Comparison of ENCODE assay signal across 17 cellular contexts in genomic region chr1:62725981-62726588, GRCh38. TPM values are rescaled to one million over a fixed set of nuclear protein-coding genes. Genes with fewer than 3 reads are reported as not detected.
A peak's percentile ranks its signal among the peaks of the same experiment; 100 is the strongest.
DNase-seq lines count a peak whose midpoint lies in the region; ATAC-seq and TF ChIP-seq lines count a peak whose summit lies in the region.
"Had no signal": no experiment of that assay in that cellular context is flagged by ENCODE, and none has a peak within 500 bp of the region (broad histone marks: within the 10 kb centered on the region; RNA-seq: fewer than 3 reads in every experiment).

No MANE protein-coding gene starts in this region.

- 20% methylated on average over 2 of the region's 2 CpGs for WGBS in hepatocyte (ENCODE audit: low lambda C conversion rate, missing lambda C conversion rate)

- H3K9me3 Mint-ChIP-seq in CD8-positive, alpha-beta T cell: no peaks in the 10 kb centered on the region
- H3K9me3 Mint-ChIP-seq: activated naive CD8-positive, alpha-beta T cell treated with anti-CD3 and anti-CD28 coated beads, Interleukin-2, amount 50 U/mL, for 24 hours had no signal

- H3K27ac ChIP-seq in ascending aorta (peak overlapping the region; percentile 46 to 50), hepatocyte (no peak overlapping the region)
- no peak overlapping the region for H3K27ac ChIP-seq in CD8-positive, alpha-beta T cell (ENCODE audit: low read depth, low read length)
- H3K27ac ChIP-seq: ovary had no signal

- H3K4me1 ChIP-seq in ascending aorta (peaks cover 0 to 16% of the 10 kb centered on the region in 2 donors), hepatocyte (ENCODE audit: insufficient read depth) (peaks cover 11% of the 10 kb centered on the region)
- no peaks in the 10 kb centered on the region for H3K4me1 ChIP-seq in CD8-positive, alpha-beta T cell (ENCODE audit: insufficient read depth, low read length)
- H3K4me1 ChIP-seq: BE2C had no signal

- H3K36me3 Mint-ChIP-seq in CD8-positive, alpha-beta T cell: no peaks in the 10 kb centered on the region

- no peaks in the 10 kb centered on the region for H3K9me2 ChIP-seq in hepatocyte (replicated peaks; ENCODE audit: insufficient read depth)

- POLR2A ChIA-PET in CD8-positive, alpha-beta T cell (lab: Charles Lee): no interaction called here

- H3K27me3 Mint-ChIP-seq in CD8-positive, alpha-beta T cell (ENCODE audit: low read depth): peaks cover 11% of the 10 kb centered on the region

- no peak overlapping the region for H3K4me3 Mint-ChIP-seq in CD8-positive, alpha-beta T cell
- H3K4me3 Mint-ChIP-seq: activated naive CD8-positive, alpha-beta T cell treated with anti-CD3 and anti-CD28 coated beads, Interleukin-2, amount 50 U/mL, for 24 hours had no signal

- intact Hi-C loops in ascending aorta (cut with DNase I) (loop anchor here (5.0 kb wide), 1 partner anchor 39 kb away; the partner anchor contains the start of gene DOCK7), sciatic nerve (cut with DNase I) (no loop called here)
- intact Hi-C loops in CD8-positive, alpha-beta T cell (cut with DNase I, micrococcal nuclease): no loop called here

- peak overlapping the region in 1 of 2 donors; percentile 46 for H3K4me3 ChIP-seq in ascending aorta
- no peak overlapping the region for H3K4me3 ChIP-seq in hepatocyte
- no peak overlapping the region for H3K4me3 ChIP-seq in CD8-positive, alpha-beta T cell (ENCODE audit: low read depth, low read length)

- H3K4me1 Mint-ChIP-seq in CD8-positive, alpha-beta T cell (ENCODE audit: low read depth): no peaks in the 10 kb centered on the region

- TF ChIP-seq CTCF in ascending aorta (IDR thresholded peaks at IDR 0.05) (no peak), hepatocyte (IDR thresholded peaks at IDR 0.05; ENCODE audit: poor library complexity) (no peak)
- TF ChIP-seq CTCF in CD8-positive, alpha-beta T cell (IDR thresholded peaks at IDR 0.05): no peak

- H3K27ac Mint-ChIP-seq in CD8-positive, alpha-beta T cell: no peak overlapping the region
- H3K27ac Mint-ChIP-seq: activated naive CD8-positive, alpha-beta T cell treated with anti-CD3 and anti-CD28 coated beads, Interleukin-2, amount 50 U/mL, for 24 hours had no signal

- peak; percentile 66 for ATAC-seq in sciatic nerve
- ATAC-seq in GM21528 (IDR thresholded peaks at IDR 0.05; ENCODE audit: low FRiP score, unreplicated experiment): no peak
- ATAC-seq in HG02759 (IDR thresholded peaks at IDR 0.05; ENCODE audit: unreplicated experiment): no peak
- ATAC-seq in CD8-positive, alpha-beta T cell: no peak
- ATAC-seq: activated naive CD8-positive, alpha-beta T cell treated with anti-CD3 and anti-CD28 coated beads, Interleukin-2, amount 50 U/mL, for 24 hours had no signal

- no peaks in the 10 kb centered on the region for H3K79me2 ChIP-seq in hepatocyte

- no peak overlapping the region for H2AFZ ChIP-seq in hepatocyte

- H3K9me3 ChIP-seq in ascending aorta (no peaks in the 10 kb centered on the region), hepatocyte (ENCODE audit: low read depth) (no peaks in the 10 kb centered on the region)
- H3K9me3 ChIP-seq in CD8-positive, alpha-beta T cell (ENCODE audit: low read length): no peaks in the 10 kb centered on the region
- H3K9me3 ChIP-seq: BE2C, ovary had no signal

- H3K4me2 ChIP-seq in hepatocyte: no peak overlapping the region

- DNase-seq in EL (peak; percentile 14), ascending aorta (ENCODE audit: low spot score in 2 of 2) (no peak), hepatocyte (ENCODE audit: low spot score) (peak; percentile 22), sciatic nerve (ENCODE audit: low spot score) (no peak), kidney glomerular epithelial cell (lab: John Stamatoyannopoulos, UW) (no peak)
- no peak for DNase-seq in CD8-positive, alpha-beta T cell
- DNase-seq: activated CD4-positive, alpha-beta T cell treated with anti-CD3 and anti-CD28 coated beads for 4 hours; activated naive CD8-positive, alpha-beta T cell treated with anti-CD3 and anti-CD28 coated beads, Interleukin-2, amount 50 U/mL, for 24 hours; BE2C; cortex of kidney; DMS79 treated with DMSO at 0.1 percent for 48 hours; NCI-H187 treated with DMSO at 0.1 percent for 48 hours; NCI-H748 treated with DMSO at 0.1 percent for 48 hours; ovary; substantia nigra had no signal

- H3K27me3 ChIP-seq in ascending aorta: no peaks in the 10 kb centered on the region
- no peaks in the 10 kb centered on the region for H3K27me3 ChIP-seq in hepatocyte
- no peaks in the 10 kb centered on the region for H3K27me3 ChIP-seq in CD8-positive, alpha-beta T cell (ENCODE audit: insufficient read depth, low read length)
- H3K27me3 ChIP-seq: BE2C, ovary had no signal

- H4K20me1 ChIP-seq in hepatocyte (ENCODE audit: insufficient read depth, poor library complexity, severe bottlenecking): no peaks in the 10 kb centered on the region

- no peaks in the 10 kb centered on the region for H3K36me3 ChIP-seq in ascending aorta
- H3K36me3 ChIP-seq in hepatocyte (replicated peaks; ENCODE audit: insufficient read depth, low read depth): no peaks in the 10 kb centered on the region
- no peaks in the 10 kb centered on the region for H3K36me3 ChIP-seq in CD8-positive, alpha-beta T cell (ENCODE audit: insufficient read depth, low read length)
- H3K36me3 ChIP-seq: BE2C, ovary had no signal

- CTCF ChIA-PET in CD8-positive, alpha-beta T cell (lab: Charles Lee): no interaction called here

RNA-seq across cellular contexts. Expression of gene DOCK7, which starts 37.9 kb away (rescaled TPM):
- 46.0 TPM for total RNA-seq in ascending aorta
- total RNA-seq in hepatocyte: 53.4 and 194 TPM in 2 replicates
- polyA plus RNA-seq in hepatocyte: 22.4 and 24.4 TPM in 2 replicates
- 101 TPM for total RNA-seq in sciatic nerve
- total RNA-seq in CD8-positive, alpha-beta T cell: 1 to 10 TPM; 3.9 to 7.4 TPM

RNA-seq across cellular contexts. Expression of gene ATG4C, which starts 57.8 kb away (rescaled TPM):
- total RNA-seq in ascending aorta: 9.7 TPM
- 8.3 and 10.6 TPM in 2 replicates for total RNA-seq in hepatocyte
- 6.8 and 7.2 TPM in 2 replicates for polyA plus RNA-seq in hepatocyte
- 14.4 TPM for total RNA-seq in sciatic nerve
- 1 to 10 TPM; 2.7 to 6.3 TPM for total RNA-seq in CD8-positive, alpha-beta T cell

Comparison
In these comparisons a context has a peak if more than half of its experiments do, and no peak if none do; other contexts are left out.
1. DNase-seq: peak in EL (single experiment) and hepatocyte (single experiment); none in ascending aorta (0 of 2), sciatic nerve (single experiment), kidney glomerular epithelial cell (single experiment) and CD8-positive, alpha-beta T cell (0 of 7).
2. H3K27ac ChIP-seq: peak in ascending aorta (2 of 2); none in hepatocyte (single experiment) and CD8-positive, alpha-beta T cell (single experiment).